Comparison of ENCODE assay signal across 16 cellular contexts in the genomic region with DNA sequence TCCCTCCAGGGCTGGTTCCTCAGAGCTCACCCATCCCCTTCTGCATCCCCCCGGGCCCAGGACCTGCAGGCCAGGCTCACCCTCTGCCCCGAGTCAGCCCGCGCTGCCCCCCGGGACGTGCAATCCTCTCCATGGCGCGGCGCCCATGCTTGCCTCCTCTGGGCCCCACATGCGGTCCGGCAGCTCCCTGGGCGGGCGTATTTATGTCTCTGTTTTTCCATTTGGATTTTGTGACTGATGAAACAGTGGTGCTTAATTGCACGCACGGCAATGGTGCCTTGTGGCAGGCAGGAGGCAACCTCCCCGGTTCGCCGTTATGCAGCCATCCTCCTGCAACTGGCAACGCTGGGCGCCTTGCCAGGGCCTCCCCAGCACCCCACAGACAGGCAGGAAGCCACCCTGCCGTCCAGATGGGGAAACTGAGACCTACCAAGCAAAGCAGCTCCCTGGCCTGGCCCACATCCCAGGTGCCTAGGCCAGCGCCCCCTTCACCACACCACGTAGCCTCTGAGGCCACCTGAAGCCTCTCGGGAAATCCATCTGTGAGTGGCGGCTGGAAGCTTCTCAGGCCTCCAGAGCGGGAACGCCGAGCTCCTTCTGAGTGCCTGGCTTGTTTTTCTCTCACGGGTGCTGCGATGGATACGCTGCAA. TPM values are rescaled to one million over a fixed set of nuclear protein-coding genes. Genes with fewer than 3 reads are reported as not detected.
DNase-seq lines count a peak whose midpoint lies in the region; ATAC-seq and TF ChIP-seq lines count a peak whose summit lies in the region.
"Had no signal": no experiment of that assay in that cellular context is flagged by ENCODE, and none has a peak within 500 bp of the region (broad histone marks: within the 10 kb centered on the region; RNA-seq: fewer than 3 reads in every experiment).

No MANE protein-coding gene starts in this region.

- H3K4me3 Mint-ChIP-seq in WTC11 (peak overlapping the region; percentile 24; the same call in 1 of the 2 replicates), naive B cell (peak overlapping the region in 6 of 8 donors; percentile 43 to 89 (median 66))

- H3K9me3 Mint-ChIP-seq in WTC11 (no peaks in the 10 kb centered on the region), naive B cell (peaks cover 0 to 3% (median 0%) of the 10 kb centered on the region in 7 donors)
- H3K9me3 Mint-ChIP-seq: activated CD4-positive, alpha-beta memory T cell treated with anti-CD3 and anti-CD28 coated beads, Interleukin-2, amount 10 ng/mL, durations not matched to agents 7 days and 5 days; dendritic cell treated with granulocyte-macrophage colony-stimulating factor and Interleukin-4, amounts not matched to agents 40 ng/mL and 50 ng/mL, for 4 days had no signal

- H3K36me3 ChIP-seq in BLaER1: no peaks in the 10 kb centered on the region

- H3K27ac ChIP-seq in BLaER1: no peak overlapping the region
- H3K27ac ChIP-seq: testis had no signal

- no peak for TF ChIP-seq CTCF in WTC11 (IDR thresholded peaks at IDR 0.05)

- H3K4me3 ChIP-seq in BLaER1: no peak overlapping the region
- H3K4me3 ChIP-seq: mucosa of descending colon had no signal

- H3K36me3 Mint-ChIP-seq in WTC11 (no peaks in the 10 kb centered on the region), naive B cell (no peaks in the 10 kb centered on the region)

- H4K20me1 ChIP-seq in BLaER1: no peaks in the 10 kb centered on the region

- H3K4me1 ChIP-seq in BLaER1: peaks cover 54% of the 10 kb centered on the region

- H3K9ac ChIP-seq in BLaER1: no peak overlapping the region

- DNase-seq in AG08395 (ENCODE audit: low spot score) (peak; percentile 41), WTC11 (ENCODE audit: low spot score) (no peak), naive B cell (no peak), NCI-H748 treated with DMSO at 0.1 percent for 48 hours (lab: John Stamatoyannopoulos, UW) (no peak), EL (no peak)
- no peak for DNase-seq in stimulated activated naive CD4-positive, alpha-beta T cell (lab: John Stamatoyannopoulos, UW)
- DNase-seq: activated CD4-positive, alpha-beta memory T cell treated with anti-CD3 and anti-CD28 coated beads, Interleukin-2, amount 10 ng/mL, durations not matched to agents 7 days and 5 days; NCI-H2081 treated with DMSO at 0.1 percent for 48 hours; testis had no signal

- ATAC-seq in WTC11 (no peak), naive B cell (ENCODE audit: low read depth in 2 of 2) (no peak), GM21529 (IDR thresholded peaks at IDR 0.05; ENCODE audit: unreplicated experiment) (no peak)

- POLR2A ChIA-PET in WTC11 (lab: Charles Lee): no interaction called here

- H3K27ac Mint-ChIP-seq in WTC11 (no peak overlapping the region), naive B cell (no peak overlapping the region)
- H3K27ac Mint-ChIP-seq: activated CD4-positive, alpha-beta memory T cell treated with anti-CD3 and anti-CD28 coated beads, Interleukin-2, amount 10 ng/mL, durations not matched to agents 7 days and 5 days; dendritic cell treated with granulocyte-macrophage colony-stimulating factor and Interleukin-4, amounts not matched to agents 40 ng/mL and 50 ng/mL, for 4 days had no signal

- H3K4me1 Mint-ChIP-seq in WTC11 (no peaks in the 10 kb centered on the region), naive B cell (peaks cover 0 to 15% (median 7%) of the 10 kb centered on the region in 3 donors)

- peak overlapping the region; percentile 94 for H3K4me2 ChIP-seq in BLaER1

- H3K27me3 Mint-ChIP-seq in WTC11 (ENCODE audit: low read depth): peaks cover 33% of the 10 kb centered on the region
- peaks cover 14 to 65% (median 27%) of the 10 kb centered on the region in 3 donors for H3K27me3 Mint-ChIP-seq in naive B cell

- H3K9me3 ChIP-seq in BLaER1: no peaks in the 10 kb centered on the region
- H3K9me3 ChIP-seq: mucosa of descending colon, testis had no signal

- CTCF ChIA-PET in WTC11 (lab: Charles Lee): interaction anchor here (0.5 to 2.5 kb wide), 7 partner anchors 8 to 1432 kb away, joined by 3 to 7 read pairs (median 3); no protein-coding TSS in a partner anchor

- peaks cover 49% of the 10 kb centered on the region for H3K27me3 ChIP-seq in BLaER1
- H3K27me3 ChIP-seq: testis had no signal

TF ChIP-seq in WTC11, 78 proteins besides CTCF, POLR2A, EP300 and RAD21 (continues in another document):
- TF ChIP-seq KAT7 (CRISPR knock-in tag; IDR thresholded peaks at IDR 0.05; ENCODE audit: borderline replicate concordance) (no peak), TP53 (CRISPR knock-in tag; IDR thresholded peaks at IDR 0.05) (no peak), GRHL2 (CRISPR knock-in tag; IDR thresholded peaks at IDR 0.05; ENCODE audit: insufficient replicate concordance, severe bottlenecking) (no peak), NFE2L1 (CRISPR knock-in tag; IDR thresholded peaks at IDR 0.05) (no peak), JUN (CRISPR knock-in tag; IDR thresholded peaks at IDR 0.05) (no peak), ATF1 (CRISPR knock-in tag; IDR thresholded peaks at IDR 0.05) (no peak)
- TF ChIP-seq, protein P1, sequence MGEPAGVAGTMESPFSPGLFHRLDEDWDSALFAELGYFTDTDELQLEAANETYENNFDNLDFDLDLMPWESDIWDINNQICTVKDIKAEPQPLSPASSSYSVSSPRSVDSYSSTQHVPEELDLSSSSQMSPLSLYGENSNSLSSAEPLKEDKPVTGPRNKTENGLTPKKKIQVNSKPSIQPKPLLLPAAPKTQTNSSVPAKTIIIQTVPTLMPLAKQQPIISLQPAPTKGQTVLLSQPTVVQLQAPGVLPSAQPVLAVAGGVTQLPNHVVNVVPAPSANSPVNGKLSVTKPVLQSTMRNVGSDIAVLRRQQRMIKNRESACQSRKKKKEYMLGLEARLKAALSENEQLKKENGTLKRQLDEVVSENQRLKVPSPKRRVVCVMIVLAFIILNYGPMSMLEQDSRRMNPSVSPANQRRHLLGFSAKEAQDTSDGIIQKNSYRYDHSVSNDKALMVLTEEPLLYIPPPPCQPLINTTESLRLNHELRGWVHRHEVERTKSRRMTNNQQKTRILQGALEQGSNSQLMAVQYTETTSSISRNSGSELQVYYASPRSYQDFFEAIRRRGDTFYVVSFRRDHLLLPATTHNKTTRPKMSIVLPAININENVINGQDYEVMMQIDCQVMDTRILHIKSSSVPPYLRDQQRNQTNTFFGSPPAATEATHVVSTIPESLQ (CRISPR knock-in tag; IDR thresholded peaks at IDR 0.05): no peak
- TF ChIP-seq, protein P2, sequence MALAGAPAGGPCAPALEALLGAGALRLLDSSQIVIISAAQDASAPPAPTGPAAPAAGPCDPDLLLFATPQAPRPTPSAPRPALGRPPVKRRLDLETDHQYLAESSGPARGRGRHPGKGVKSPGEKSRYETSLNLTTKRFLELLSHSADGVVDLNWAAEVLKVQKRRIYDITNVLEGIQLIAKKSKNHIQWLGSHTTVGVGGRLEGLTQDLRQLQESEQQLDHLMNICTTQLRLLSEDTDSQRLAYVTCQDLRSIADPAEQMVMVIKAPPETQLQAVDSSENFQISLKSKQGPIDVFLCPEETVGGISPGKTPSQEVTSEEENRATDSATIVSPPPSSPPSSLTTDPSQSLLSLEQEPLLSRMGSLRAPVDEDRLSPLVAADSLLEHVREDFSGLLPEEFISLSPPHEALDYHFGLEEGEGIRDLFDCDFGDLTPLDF (CRISPR knock-in tag; IDR thresholded peaks at IDR 0.05): no peak
- TF ChIP-seq, protein P3, sequence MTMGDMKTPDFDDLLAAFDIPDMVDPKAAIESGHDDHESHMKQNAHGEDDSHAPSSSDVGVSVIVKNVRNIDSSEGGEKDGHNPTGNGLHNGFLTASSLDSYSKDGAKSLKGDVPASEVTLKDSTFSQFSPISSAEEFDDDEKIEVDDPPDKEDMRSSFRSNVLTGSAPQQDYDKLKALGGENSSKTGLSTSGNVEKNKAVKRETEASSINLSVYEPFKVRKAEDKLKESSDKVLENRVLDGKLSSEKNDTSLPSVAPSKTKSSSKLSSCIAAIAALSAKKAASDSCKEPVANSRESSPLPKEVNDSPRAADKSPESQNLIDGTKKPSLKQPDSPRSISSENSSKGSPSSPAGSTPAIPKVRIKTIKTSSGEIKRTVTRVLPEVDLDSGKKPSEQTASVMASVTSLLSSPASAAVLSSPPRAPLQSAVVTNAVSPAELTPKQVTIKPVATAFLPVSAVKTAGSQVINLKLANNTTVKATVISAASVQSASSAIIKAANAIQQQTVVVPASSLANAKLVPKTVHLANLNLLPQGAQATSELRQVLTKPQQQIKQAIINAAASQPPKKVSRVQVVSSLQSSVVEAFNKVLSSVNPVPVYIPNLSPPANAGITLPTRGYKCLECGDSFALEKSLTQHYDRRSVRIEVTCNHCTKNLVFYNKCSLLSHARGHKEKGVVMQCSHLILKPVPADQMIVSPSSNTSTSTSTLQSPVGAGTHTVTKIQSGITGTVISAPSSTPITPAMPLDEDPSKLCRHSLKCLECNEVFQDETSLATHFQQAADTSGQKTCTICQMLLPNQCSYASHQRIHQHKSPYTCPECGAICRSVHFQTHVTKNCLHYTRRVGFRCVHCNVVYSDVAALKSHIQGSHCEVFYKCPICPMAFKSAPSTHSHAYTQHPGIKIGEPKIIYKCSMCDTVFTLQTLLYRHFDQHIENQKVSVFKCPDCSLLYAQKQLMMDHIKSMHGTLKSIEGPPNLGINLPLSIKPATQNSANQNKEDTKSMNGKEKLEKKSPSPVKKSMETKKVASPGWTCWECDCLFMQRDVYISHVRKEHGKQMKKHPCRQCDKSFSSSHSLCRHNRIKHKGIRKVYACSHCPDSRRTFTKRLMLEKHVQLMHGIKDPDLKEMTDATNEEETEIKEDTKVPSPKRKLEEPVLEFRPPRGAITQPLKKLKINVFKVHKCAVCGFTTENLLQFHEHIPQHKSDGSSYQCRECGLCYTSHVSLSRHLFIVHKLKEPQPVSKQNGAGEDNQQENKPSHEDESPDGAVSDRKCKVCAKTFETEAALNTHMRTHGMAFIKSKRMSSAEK (CRISPR knock-in tag; IDR thresholded peaks at IDR 0.05; ENCODE audit: borderline replicate concordance): no peak

RNA-seq across cellular contexts. Expression of a gene that starts 58.5 kb away (rescaled TPM):
- not detected in 3 replicates for total RNA-seq in WTC11 (2021)
- polyA plus RNA-seq in naive B cell (ENCODE audit: low read depth in 6 of 6): not detected
- total RNA-seq: activated CD4-positive, alpha-beta memory T cell treated with anti-CD3 and anti-CD28 coated beads, Interleukin-2, amount 10 ng/mL, durations not matched to agents 7 days and 5 days; frontal cortex; mucosa of descending colon; T-helper 2 cell treated with Interferon-gamma antibody and Interleukin-4, amounts not matched to agents 100 ng/mL and 5 ng/mL, for 36 hours had no signal
- polyA plus RNA-seq: adipose tissue had no signal
